In genomic region chr1:236282159-236282716, GRCh38 we compare ENCODE assay signal across 8 cellular contexts. TPM values are rescaled to one million over a fixed set of nuclear protein-coding genes. Genes with fewer than 3 reads are reported as not detected.
DNase-seq lines count a peak whose midpoint lies in the region; ATAC-seq and TF ChIP-seq lines count a peak whose summit lies in the region.

No MANE protein-coding gene starts in this region.

- H3K4me3 ChIP-seq in Caco-2 (ENCODE audit: low read depth, low read length) (peak overlapping the region; percentile 86), Loucy (ENCODE audit: low read length, poor library complexity, severe bottlenecking) (peak overlapping the region; percentile 95), lower leg skin (ENCODE audit: low read depth, poor library complexity, severe bottlenecking) (peak overlapping the region; percentile 96), suprapubic skin (peak overlapping the region; percentile 90)

- H3K4me1 Mint-ChIP-seq in Caco-2 (ENCODE audit: low read depth, unreplicated experiment) = peaks cover 6% of the 10 kb centered on the region
- H3K4me1 Mint-ChIP-seq in activated naive CD8-positive, alpha-beta T cell treated with anti-CD3 and anti-CD28 coated beads, Interleukin-2, amount 10 ng/mL, durations not matched to agents 7 days and 5 days = peaks cover 34% of the 10 kb centered on the region

- H3K9me3 Mint-ChIP-seq in Caco-2 (ENCODE audit: unreplicated experiment) = no peaks in the 10 kb centered on the region
- no peaks in the 10 kb centered on the region for H3K9me3 Mint-ChIP-seq in activated naive CD8-positive, alpha-beta T cell treated with anti-CD3 and anti-CD28 coated beads, Interleukin-2, amount 10 ng/mL, durations not matched to agents 7 days and 5 days

- peaks cover 21% of the 10 kb centered on the region for H4K20me1 ChIP-seq in Loucy (ENCODE audit: insufficient read depth, low read length, poor library complexity, severe bottlenecking)

- peaks cover 34% of the 10 kb centered on the region for H3K79me2 ChIP-seq in Loucy (ENCODE audit: insufficient read depth, low read length)

- H3K36me3 ChIP-seq in Caco-2 (ENCODE audit: control insufficient read depth, insufficient read depth, low read length) = no peaks in the 10 kb centered on the region
- H3K36me3 ChIP-seq in Loucy (ENCODE audit: insufficient read depth, low read length) = no peaks in the 10 kb centered on the region
- no peaks in the 10 kb centered on the region for H3K36me3 ChIP-seq in suprapubic skin

- no peak for TF ChIP-seq EP300 in suprapubic skin (IDR thresholded peaks at IDR 0.05)

- H3F3A ChIP-seq in Loucy (ENCODE audit: low read depth) = peaks cover 3% of the 10 kb centered on the region

- TF ChIP-seq CTCF in Caco-2 (IDR thresholded peaks at IDR 0.05; ENCODE audit: insufficient read depth in 1 of 2, low read depth in 1 of 2, low read length in 1 of 2, severe bottlenecking in 1 of 2, unreplicated experiment in 1 of 2) (no peak), Loucy (conservative IDR thresholded peaks at IDR 0.05; ENCODE audit: low read length) (no peak), lower leg skin (IDR thresholded peaks at IDR 0.05) (no peak), suprapubic skin (IDR thresholded peaks at IDR 0.05) (no peak)

- peaks cover 14% of the 10 kb centered on the region for H3K27me3 Mint-ChIP-seq in Caco-2 (ENCODE audit: insufficient read depth, unreplicated experiment)
- peaks cover 7% of the 10 kb centered on the region for H3K27me3 Mint-ChIP-seq in activated naive CD8-positive, alpha-beta T cell treated with anti-CD3 and anti-CD28 coated beads, Interleukin-2, amount 10 ng/mL, durations not matched to agents 7 days and 5 days

- intact Hi-C loops in Caco-2 (cut with micrococcal nuclease; ENCODE audit: unreplicated experiment) = loop anchor here (10.0 kb wide), 1 partner anchor 253 kb away; no protein-coding TSS in a partner anchor
- intact Hi-C loops in lower leg skin (cut with DNase I; ENCODE audit: low total_unique reads) = no loop called here

- POLR2A ChIA-PET in Caco-2 (lab: Charles Lee) = no interaction called here
- POLR2A ChIA-PET in activated naive CD8-positive, alpha-beta T cell treated with anti-CD3 and anti-CD28 coated beads, Interleukin-2, amount 10 ng/mL, durations not matched to agents 7 days and 5 days (lab: Charles Lee) = interaction anchor here (1.2 kb wide), 1 partner anchor 139 kb away, joined by 5 read pairs; the partner anchor contains the start of gene GPR137B

- no peaks in the 10 kb centered on the region for H3K36me3 Mint-ChIP-seq in Caco-2 (ENCODE audit: insufficient read depth, unreplicated experiment)
- no peaks in the 10 kb centered on the region for H3K36me3 Mint-ChIP-seq in activated naive CD8-positive, alpha-beta T cell treated with anti-CD3 and anti-CD28 coated beads, Interleukin-2, amount 10 ng/mL, durations not matched to agents 7 days and 5 days

- ATAC-seq in GM21515 (IDR thresholded peaks at IDR 0.05; ENCODE audit: unreplicated experiment) (peak; percentile 5), GM19324 (IDR thresholded peaks at IDR 0.05; ENCODE audit: low FRiP score, unreplicated experiment) (no peak)
- ATAC-seq in activated naive CD8-positive, alpha-beta T cell treated with anti-CD3 and anti-CD28 coated beads, Interleukin-2, amount 10 ng/mL, durations not matched to agents 7 days and 5 days (ENCODE audit: low read depth) = no peak

- no peak overlapping the region for H3K27ac ChIP-seq in suprapubic skin

- BruUV-seq in Caco-2 (replicated peaks; lab: Mats Ljungman, UMichigan) = no TSS peak

- CTCF ChIA-PET in Caco-2 (lab: Charles Lee) = no interaction called here

- no peak overlapping the region for H3K27ac Mint-ChIP-seq in Caco-2 (ENCODE audit: unreplicated experiment)
- H3K27ac Mint-ChIP-seq in activated naive CD8-positive, alpha-beta T cell treated with anti-CD3 and anti-CD28 coated beads, Interleukin-2, amount 10 ng/mL, durations not matched to agents 7 days and 5 days = peak overlapping the region; percentile 65

- WGBS in lower leg skin, 2 donors = 3% methylated on average over 23 to 34 of the region's 34 CpGs
- 5% methylated on average over 20 of the region's 34 CpGs for WGBS in suprapubic skin

- peak overlapping the region; percentile 94 for H2AFZ ChIP-seq in Loucy (ENCODE audit: low read length)

- H3K4me1 ChIP-seq in Caco-2 = no peaks in the 10 kb centered on the region
- peaks cover 47% of the 10 kb centered on the region for H3K4me1 ChIP-seq in Loucy (ENCODE audit: insufficient read depth, low read length, poor library complexity, severe bottlenecking)
- H3K4me1 ChIP-seq in suprapubic skin = peaks cover 15% of the 10 kb centered on the region

- peak overlapping the region; percentile 70 for H3K4me3 Mint-ChIP-seq in Caco-2 (ENCODE audit: unreplicated experiment)
- H3K4me3 Mint-ChIP-seq in activated naive CD8-positive, alpha-beta T cell treated with anti-CD3 and anti-CD28 coated beads, Interleukin-2, amount 10 ng/mL, durations not matched to agents 7 days and 5 days = peak overlapping the region; percentile 92

- H3K9ac ChIP-seq in Loucy (ENCODE audit: low read depth, low read length, poor library complexity, severe bottlenecking) = peak overlapping the region; percentile 74

- peak overlapping the region; percentile 91 for H3K4me2 ChIP-seq in Loucy (ENCODE audit: low read depth, low read length, poor library complexity, severe bottlenecking)

- no peak for DNase-seq in Caco-2
- no peak for DNase-seq in activated naive CD8-positive, alpha-beta T cell treated with anti-CD3 and anti-CD28 coated beads, Interleukin-2, amount 10 ng/mL, durations not matched to agents 7 days and 5 days
- DNase-seq in lower leg skin (ENCODE audit: low spot score in 2 of 2) = peak; percentile 26 to 89
- no peak for DNase-seq in suprapubic skin (ENCODE audit: low spot score in 2 of 2)
- no peak for DNase-seq in midbrain (lab: John Stamatoyannopoulos, UW)

- H3K9me3 ChIP-seq in Caco-2 (no peaks in the 10 kb centered on the region), Loucy (ENCODE audit: insufficient read depth, low read depth, low read length) (no peaks in the 10 kb centered on the region), suprapubic skin (no peaks in the 10 kb centered on the region)

- TF ChIP-seq POLR2A in lower leg skin (IDR thresholded peaks at IDR 0.05) = no peak
- no peak for TF ChIP-seq POLR2A in suprapubic skin (IDR thresholded peaks at IDR 0.05)

- H3K9me2 ChIP-seq in Loucy (replicated peaks; ENCODE audit: low read depth, low read length) = no peaks in the 10 kb centered on the region

- H3K27me3 ChIP-seq in Caco-2 (replicated peaks; ENCODE audit: control insufficient read depth, insufficient read depth, low read length) (peaks cover 1% of the 10 kb centered on the region; the same call in 1 of the 2 replicates), Loucy (ENCODE audit: insufficient read depth, low read length, poor library complexity, severe bottlenecking) (no peaks in the 10 kb centered on the region), suprapubic skin (peaks cover under 1% of the 10 kb centered on the region)

RNA-seq across cellular contexts. Expression of gene ERO1B, which starts 0.5 kb away (rescaled TPM):
- total RNA-seq in Caco-2 (2022) (2.3 and 2.6 TPM in 2 replicates), lower leg skin (1 to 10 TPM; 2.0 to 5.5 (median 3.9) TPM), suprapubic skin (10 to 100 TPM in 1 of 4 donors, 1 to 10 TPM in 3; 2.9 to 11.7 (median 4.2) TPM)
- 1 to 10 TPM; 8.9 to 9.3 TPM for total RNA-seq in activated naive CD8-positive, alpha-beta T cell treated with anti-CD3 and anti-CD28 coated beads, Interleukin-2, amount 10 ng/mL, durations not matched to agents 7 days and 5 days

Comparison
In these comparisons a context has a peak if more than half of its experiments do, and no peak if none do; other contexts are left out.
1. DNase-seq: peak in lower leg skin (2 of 2); none in Caco-2 (0 of 2), activated naive CD8-positive, alpha-beta T cell treated with anti-CD3 and anti-CD28 coated beads, Interleukin-2, amount 10 ng/mL, durations not matched to agents 7 days and 5 days (single experiment), suprapubic skin (0 of 2) and midbrain (single experiment).
2. Peak in every context shown above with its lines, with median percentiles within 50 percentile points of each other: H3K4me3 ChIP-seq.